Comparison of ENCODE assay signal across 18 cellular contexts in genomic region chr10:57962839-57963238, GRCh38.
DNase-seq lines count a peak whose midpoint lies in the region; ATAC-seq and TF ChIP-seq lines count a peak whose summit lies in the region.
"Had no signal": no experiment of that assay in that cellular context is flagged by ENCODE, and none has a peak within 500 bp of the region (broad histone marks: within the 10 kb centered on the region; RNA-seq: fewer than 3 reads in every experiment).

No MANE protein-coding gene starts in this region.

- no peaks in the 10 kb centered on the region for H3K27me3 ChIP-seq in heart right ventricle
- H3K27me3 ChIP-seq: BE2C had no signal

- peaks cover 0 to 7% (median 0%) of the 10 kb centered on the region in 11 donors for H3K9me3 ChIP-seq in heart right ventricle
- H3K9me3 ChIP-seq: BE2C had no signal

- DNase-seq in heart right ventricle (peak in 1 of 2 donors; percentile 26), cardiac septum (ENCODE audit: low spot score) (no peak), NCI-H82 (lab: John Stamatoyannopoulos, UW) (peak; percentile 35), fibroblast of villous mesenchyme (ENCODE audit: low read depth) (peak; percentile 27), superior temporal gyrus (ENCODE audit: extremely low spot score) (no peak), left lobe of liver (ENCODE audit: low spot score) (no peak)
- DNase-seq in activated naive CD4-positive, alpha-beta T cell treated with Interleukin-2 at 50 U/mL for 16 hours: no peak
- DNase-seq: ACHN; BE2C; C1 segment of cervical spinal cord; CD4-positive, CD25-positive, alpha-beta regulatory T cell; CD8-positive, alpha-beta memory T cell; COR-L47; GDM1; HCEC 1CT; IMR-90 had no signal

- intact Hi-C loops in heart right ventricle (cut with DNase I): no loop called here
- intact Hi-C loops in cardiac septum (cut with DNase I): no loop called here

- H3K4me3 ChIP-seq in heart right ventricle (no peak overlapping the region), fibroblast of villous mesenchyme (ENCODE audit: low read depth, low read length) (no peak overlapping the region)
- H3K4me3 ChIP-seq: GM23338 had no signal

- no peak for TF ChIP-seq CTCF in heart right ventricle (IDR thresholded peaks at IDR 0.05)
- no peak for TF ChIP-seq CTCF in fibroblast of villous mesenchyme (IDR thresholded peaks at IDR 0.05; ENCODE audit: insufficient read depth, low read depth, low read length)

- peaks cover 0 to 20% (median 4%) of the 10 kb centered on the region in 9 donors for H3K4me1 ChIP-seq in heart right ventricle
- H3K4me1 ChIP-seq: BE2C had no signal

- no peaks in the 10 kb centered on the region for H3K36me3 ChIP-seq in heart right ventricle
- H3K36me3 ChIP-seq: BE2C had no signal

- peak; percentile 49 to 94 (median 80) for ATAC-seq in heart right ventricle
- no peak for ATAC-seq in left lobe of liver
- ATAC-seq: GM23338 had no signal

- 38 to 44% methylated on average over 3 of the region's 3 CpGs for WGBS in heart right ventricle, 2 donors

- peak overlapping the region in 7 of 10 donors; percentile 13 to 69 (median 57) for H3K27ac ChIP-seq in heart right ventricle
- H3K27ac ChIP-seq: HL-60 had no signal

Comparison
In these comparisons a context has a peak if more than half of its experiments do, and no peak if none do; other contexts are left out.
1. DNase-seq: peak in NCI-H82 (single experiment) and fibroblast of villous mesenchyme (single experiment); none in cardiac septum (single experiment), superior temporal gyrus (single experiment), activated naive CD4-positive, alpha-beta T cell treated with Interleukin-2 at 50 U/mL for 16 hours (single experiment) and left lobe of liver (single experiment).